21 cellular contexts compared by ENCODE assay signal in the genomic region with DNA sequence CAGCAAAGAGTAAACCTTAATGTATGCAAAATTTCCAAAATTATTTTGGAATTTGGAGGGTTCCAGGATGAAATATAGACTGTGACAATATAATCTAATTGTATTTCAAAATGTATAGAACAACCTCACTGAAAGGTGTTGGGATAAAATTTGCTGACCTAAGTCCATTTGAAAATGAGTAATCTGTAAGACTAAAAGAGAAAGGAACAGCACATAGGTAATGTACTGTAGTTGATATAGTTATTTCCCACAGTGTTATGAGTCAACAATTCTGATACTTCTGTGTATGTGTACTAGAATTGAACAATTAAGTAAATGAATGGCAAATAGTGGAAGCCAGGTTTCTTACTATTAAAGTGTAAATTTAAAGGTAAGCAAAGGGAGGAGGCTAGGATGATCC. TPM values are rescaled to one million over a fixed set of nuclear protein-coding genes. Genes with fewer than 3 reads are reported as not detected.
"Had no signal": no experiment of that assay in that cellular context is flagged by ENCODE, and none has a peak within 500 bp of the region (broad histone marks: within the 10 kb centered on the region; RNA-seq: fewer than 3 reads in every experiment).

No MANE protein-coding gene starts in this region.

- H3K4me1 ChIP-seq: SJSA1 had no signal

- H3K4me3 ChIP-seq: SJSA1, SK-N-MC had no signal

- H3K36me3 Mint-ChIP-seq: IgD-negative memory B cell had no signal

- H3K4me3 Mint-ChIP-seq: IgD-negative memory B cell had no signal

- H3K36me3 ChIP-seq: SJSA1 had no signal

- FAIRE-seq: RCC 7860 had no signal

- H3K4me1 Mint-ChIP-seq: IgD-negative memory B cell had no signal

- DNase-seq: KBM-7, MV-4-11, NCI-H1048, NCI-H1105, NCI-H1417, NCI-H1436 treated with DMSO at 0.1 percent for 48 hours, NCI-H1694, NCI-H187 treated with DMSO at 0.1 percent for 48 hours, NCI-H2029 treated with DMSO at 0.1 percent for 48 hours, NCI-H2227 treated with DMSO at 0.1 percent for 48 hours, NCI-H524 treated with DMSO at 0.1 percent for 48 hours, NCI-H69, NCI-H774, Right ventricle myocardium superior, RPMI8226, SIG-M5 had no signal

- H3K27ac ChIP-seq: SJSA1, SK-N-MC had no signal

RNA-seq across cellular contexts. Expression of gene ELOVL4, which starts 23.8 kb away (rescaled TPM):
- total RNA-seq: HT-29 had no signal
- polyA plus RNA-seq: IgD-negative memory B cell had no signal
